8 cellular contexts compared by ENCODE assay signal in genomic region chr12:57459055-57459749, GRCh38. TPM values are rescaled to one million over a fixed set of nuclear protein-coding genes. Genes with fewer than 3 reads are reported as not detected.
DNase-seq lines count a peak whose midpoint lies in the region; ATAC-seq, FAIRE-seq and TF ChIP-seq lines count a peak whose summit lies in the region.

No MANE protein-coding gene starts in this region.

- peak overlapping the region; percentile 48 for H3K4me3 ChIP-seq in Caco-2 (ENCODE audit: low read depth, low read length)
- peak overlapping the region; percentile 37 to 63 (median 55) for H3K4me3 ChIP-seq in endothelial cell of umbilical vein (replicated peaks in 1 of 3; ENCODE audit: insufficient read depth in 1 of 3, low read depth in 1 of 3, low read length in 3 of 3)

- peak; percentile 20 for FAIRE-seq in HTR-8/SVneo (lab: Jason Lieb, UNC)
- FAIRE-seq in endothelial cell of umbilical vein (lab: Jason Lieb, UNC), result peak; percentile 97

- intact Hi-C loops in Caco-2 (cut with micrococcal nuclease; ENCODE audit: unreplicated experiment) (loop anchor here (5.0 kb wide), 1 partner anchor 278 kb away; the partner anchor contains the start of gene AGAP2), endothelial cell of umbilical vein (cut with micrococcal nuclease) (loop anchor here (1.0 to 2.0 kb wide), 2 partner anchors 29 to 162 kb away; partner anchors contain the start of gene MARS1)

- H3K27ac Mint-ChIP-seq in Caco-2 (ENCODE audit: unreplicated experiment) (peak overlapping the region; percentile 79), mesothelial cell of epicardium (peak overlapping the region; percentile 93)

- peaks cover 26% of the 10 kb centered on the region for H3K4me1 ChIP-seq in Caco-2
- H3K4me1 ChIP-seq in endothelial cell of umbilical vein (ENCODE audit: control insufficient read depth, extremely low read depth, insufficient read depth, low read length), result peaks cover 14% of the 10 kb centered on the region

- no peaks in the 10 kb centered on the region for H3K9me3 Mint-ChIP-seq in Caco-2 (ENCODE audit: unreplicated experiment)
- H3K9me3 Mint-ChIP-seq in mesothelial cell of epicardium, result no peaks in the 10 kb centered on the region

- dilution Hi-C loops in endothelial cell of umbilical vein (cut with MboI; ENCODE audit: extremely low pct_ligation_motif_present, low sequenced_read_pairs), result no loop called here

- ATAC-seq in GM21367 (IDR thresholded peaks at IDR 0.05; ENCODE audit: unreplicated experiment), result peak; percentile 56

- CTCF ChIA-PET in Caco-2 (lab: Charles Lee) (interaction anchor here (0.7 to 1.9 kb wide), 13 partner anchors 11 to 278 kb away, joined by 3 to 14 read pairs (median 3); partner anchors contain the start of genes ARHGAP9 and DDIT3), endothelial cell of umbilical vein (lab: Charles Lee) (interaction anchor here (0.6 to 2.0 kb wide), 46 partner anchors 9 to 1485 kb away, joined by 3 to 27 read pairs (median 4); partner anchors contain the start of genes ARHGAP9, B4GALNT1, DDIT3 and RAB5B)

- POLR2A ChIA-PET in Caco-2 (lab: Charles Lee) (interaction anchor here (0.5 to 1.2 kb wide), 3 partner anchors 140 to 733 kb away, joined by 3 to 4 read pairs (median 4); partner anchors contain the start of gene SHMT2), endothelial cell of umbilical vein (lab: Charles Lee) (interaction anchor here (1.1 kb wide), 1 partner anchor 62 kb away, joined by 3 read pairs; the partner anchor contains the start of gene DDIT3)

- peaks cover 7% of the 10 kb centered on the region for H3K36me3 Mint-ChIP-seq in Caco-2 (ENCODE audit: insufficient read depth, unreplicated experiment)
- no peaks in the 10 kb centered on the region for H3K36me3 Mint-ChIP-seq in mesothelial cell of epicardium

- DNase-seq in Caco-2 (peak; percentile 94), HTR-8/SVneo (ENCODE audit: insufficient read length, low spot score) (peak; percentile 88), NOMO-1 treated with DMSO at 0.1 percent for 48 hours (lab: John Stamatoyannopoulos, UW; ENCODE audit: unreplicated experiment) (peak; percentile 96), endothelial cell of umbilical vein (ENCODE audit: low read depth, low spot score) (peak; percentile 93), mesothelial cell of epicardium (ENCODE audit: low spot score in 2 of 2, unreplicated experiment in 2 of 2) (peak; percentile 82 to 96)
- DNase-seq in activated CD8-positive, alpha-beta memory T cell treated with anti-CD3 and anti-CD28 coated beads, Interleukin-2, amount 50 U/mL, for 1 hour (ENCODE audit: extremely low read depth), result peak; percentile 85
- DNase-seq in stimulated activated CD8-positive, alpha-beta memory T cell treated with anti-CD3 and anti-CD28 coated beads, Interleukin-15, amount 100 ng/mL, for 4 hours (ENCODE audit: low read depth in 2 of 2), result peak; percentile 77 to 90

- no peaks in the 10 kb centered on the region for H3K9me3 ChIP-seq in Caco-2
- no peaks in the 10 kb centered on the region for H3K9me3 ChIP-seq in endothelial cell of umbilical vein (replicated peaks; ENCODE audit: control insufficient read depth, insufficient read depth, low read length)

- no peaks in the 10 kb centered on the region for H3K27me3 ChIP-seq in Caco-2 (replicated peaks; ENCODE audit: control insufficient read depth, insufficient read depth, low read length)
- peaks cover 5 to 10% of the 10 kb centered on the region in 2 experiments for H3K27me3 ChIP-seq in endothelial cell of umbilical vein (ENCODE audit: control insufficient read depth in 2 of 2, insufficient read depth in 2 of 2, low read length in 2 of 2)

- BruUV-seq in Caco-2 (replicated peaks; lab: Mats Ljungman, UMichigan) (no TSS peak), endothelial cell of umbilical vein (replicated peaks; lab: Mats Ljungman, UMichigan) (no TSS peak)

- no peaks in the 10 kb centered on the region for H3K36me3 ChIP-seq in Caco-2 (ENCODE audit: control insufficient read depth, insufficient read depth, low read length)
- H3K36me3 ChIP-seq in endothelial cell of umbilical vein (ENCODE audit: control insufficient read depth in 2 of 2, extremely low read depth in 1 of 2, insufficient read depth in 2 of 2, low read length in 2 of 2), result no peaks in the 10 kb centered on the region

- no peaks in the 10 kb centered on the region for H3K79me2 ChIP-seq in endothelial cell of umbilical vein (ENCODE audit: control insufficient read depth, insufficient read depth, low read length)

- H3K4me3 Mint-ChIP-seq in Caco-2 (ENCODE audit: unreplicated experiment), result peak overlapping the region; percentile 81
- H3K4me3 Mint-ChIP-seq in mesothelial cell of epicardium, result peak overlapping the region; percentile 91

- no peaks in the 10 kb centered on the region for H4K20me1 ChIP-seq in endothelial cell of umbilical vein (replicated peaks; ENCODE audit: control insufficient read depth, extremely low read depth, insufficient read depth, low read length)

- peak overlapping the region; percentile 92 for H2AFZ ChIP-seq in endothelial cell of umbilical vein (ENCODE audit: low read depth, low read length)

- H3K4me2 ChIP-seq in endothelial cell of umbilical vein (ENCODE audit: insufficient read depth, low read length), result peak overlapping the region; percentile 79

- peak overlapping the region; percentile 36 for H3K9ac ChIP-seq in endothelial cell of umbilical vein (replicated peaks; ENCODE audit: extremely low read depth, insufficient read depth, low read length)

- peaks cover 3% of the 10 kb centered on the region for H3K27me3 Mint-ChIP-seq in Caco-2 (ENCODE audit: insufficient read depth, unreplicated experiment)
- peaks cover 47% of the 10 kb centered on the region for H3K27me3 Mint-ChIP-seq in mesothelial cell of epicardium (ENCODE audit: low read depth)

- peak; percentile 73 to 91 for TF ChIP-seq CTCF in Caco-2 (IDR thresholded peaks at IDR 0.05; ENCODE audit: insufficient read depth in 1 of 2, low read depth in 1 of 2, low read length in 1 of 2, severe bottlenecking in 1 of 2, unreplicated experiment in 1 of 2)
- peak; percentile 96 to 97 for TF ChIP-seq CTCF in endothelial cell of umbilical vein (IDR thresholded peaks at IDR 0.05; ENCODE audit: extremely low read depth in 1 of 2, insufficient read depth in 1 of 2, low read depth in 1 of 2, low read length in 2 of 2)
- peak; percentile 92 for TF ChIP-seq CTCF in mesothelial cell of epicardium (IDR thresholded peaks at IDR 0.05; ENCODE audit: unreplicated experiment)

- H3K9me1 ChIP-seq in endothelial cell of umbilical vein (replicated peaks; ENCODE audit: control insufficient read depth, extremely low read depth, insufficient read depth, low read length), result no peaks in the 10 kb centered on the region

- TF ChIP-seq POLR2A in endothelial cell of umbilical vein (IDR thresholded peaks at IDR 0.05; ENCODE audit: low read depth, low read length), result peak; percentile 63

- H3K27ac ChIP-seq in endothelial cell of umbilical vein (ENCODE audit: insufficient read depth, low read depth, low read length), result peak overlapping the region; percentile 25

- H3K4me1 Mint-ChIP-seq in Caco-2 (ENCODE audit: low read depth, unreplicated experiment) (peaks cover 31% of the 10 kb centered on the region), mesothelial cell of epicardium (peaks cover 29% of the 10 kb centered on the region)

RNA-seq across cellular contexts. Expression of gene GLI1, which starts 0.4 kb away (rescaled TPM):
- total RNA-seq in Caco-2 (2022) (0.48 and 0.53 TPM in 2 replicates), endothelial cell of umbilical vein (0.29 and 1.1 TPM in 2 replicates), mesothelial cell of epicardium (6.0 to 10.1 TPM (median 8.4 TPM) in 3 replicates)
- 0.10 and 0.14 TPM in 2 replicates for polyA plus RNA-seq in endothelial cell of umbilical vein
- polyA plus RNA-seq in endothelial cell of umbilical vein (2011; cell fraction: cytosol; rRNA removed), result 0.09 and 0.14 TPM in 2 replicates
- 0.55 and 0.73 TPM in 2 replicates for polyA plus RNA-seq in endothelial cell of umbilical vein (2011; cell fraction: nucleus; rRNA removed)
- polyA plus RNA-seq in endothelial cell of umbilical vein (2012), result 0.25 TPM in 1 of 2 replicates, not detected in the other
- not detected in 2 replicates for polyA minus RNA-seq in endothelial cell of umbilical vein
- 0.41 TPM for polyA minus RNA-seq in endothelial cell of umbilical vein (2011; cell fraction: cytosol; rRNA and poly(A)+ RNA removed)
- polyA minus RNA-seq in endothelial cell of umbilical vein (2011; cell fraction: nucleus; rRNA and poly(A)+ RNA removed), result not detected in 2 replicates

RNA-seq across cellular contexts. Expression of gene INHBE, which starts 4.1 kb away (rescaled TPM):
- 9.1 and 13.9 TPM in 2 replicates for total RNA-seq in Caco-2 (2022)
- not detected in 2 replicates for total RNA-seq in endothelial cell of umbilical vein
- not detected in 2 replicates for polyA plus RNA-seq in endothelial cell of umbilical vein
- not detected in 2 replicates for polyA plus RNA-seq in endothelial cell of umbilical vein (2011; cell fraction: cytosol; rRNA removed)
- polyA plus RNA-seq in endothelial cell of umbilical vein (2011; cell fraction: nucleus; rRNA removed), result not detected in 2 replicates
- not detected in 2 replicates for polyA plus RNA-seq in endothelial cell of umbilical vein (2012)
- 0.15 and 0.63 TPM in 2 replicates for polyA minus RNA-seq in endothelial cell of umbilical vein
- polyA minus RNA-seq in endothelial cell of umbilical vein (2011; cell fraction: cytosol; rRNA and poly(A)+ RNA removed), result 2.9 TPM
- polyA minus RNA-seq in endothelial cell of umbilical vein (2011; cell fraction: nucleus; rRNA and poly(A)+ RNA removed), result not detected in 2 replicates
- 0.09 TPM in 1 of 3 replicates, not detected in the others for total RNA-seq in mesothelial cell of epicardium

RNA-seq across cellular contexts. Expression of gene ARHGAP9, which starts 20.5 kb away (rescaled TPM):
- 0.75 and 1.8 TPM in 2 replicates for total RNA-seq in Caco-2 (2022)
- 0.38 TPM in 1 of 2 replicates, not detected in the other for total RNA-seq in endothelial cell of umbilical vein
- 0.25 and 0.35 TPM in 2 replicates for polyA plus RNA-seq in endothelial cell of umbilical vein
- 0.18 and 0.20 TPM in 2 replicates for polyA plus RNA-seq in endothelial cell of umbilical vein (2011; cell fraction: cytosol; rRNA removed)
- 0.41 and 0.66 TPM in 2 replicates for polyA plus RNA-seq in endothelial cell of umbilical vein (2011; cell fraction: nucleus; rRNA removed)
- polyA plus RNA-seq in endothelial cell of umbilical vein (2012), result 0.30 TPM in 1 of 2 replicates, not detected in the other
- polyA minus RNA-seq in endothelial cell of umbilical vein, result 1.0 and 1.8 TPM in 2 replicates
- not detected for polyA minus RNA-seq in endothelial cell of umbilical vein (2011; cell fraction: cytosol; rRNA and poly(A)+ RNA removed)
- not detected in 2 replicates for polyA minus RNA-seq in endothelial cell of umbilical vein (2011; cell fraction: nucleus; rRNA and poly(A)+ RNA removed)
- total RNA-seq in mesothelial cell of epicardium, result 0.90 to 1.1 TPM in 2 of 3 replicates, not detected in the other

RNA-seq across cellular contexts. Expression of gene INHBC, which starts 24.6 kb away (rescaled TPM):
- total RNA-seq in Caco-2 (2022), result not detected in 2 replicates
- not detected in 2 replicates for total RNA-seq in endothelial cell of umbilical vein
- polyA plus RNA-seq in endothelial cell of umbilical vein, result 0.08 TPM in 1 of 2 replicates, not detected in the other
- polyA plus RNA-seq in endothelial cell of umbilical vein (2011; cell fraction: cytosol; rRNA removed), result not detected in 2 replicates
- not detected in 2 replicates for polyA plus RNA-seq in endothelial cell of umbilical vein (2011; cell fraction: nucleus; rRNA removed)
- polyA plus RNA-seq in endothelial cell of umbilical vein (2012), result not detected in 2 replicates
- polyA minus RNA-seq in endothelial cell of umbilical vein, result not detected in 2 replicates
- not detected for polyA minus RNA-seq in endothelial cell of umbilical vein (2011; cell fraction: cytosol; rRNA and poly(A)+ RNA removed)
- polyA minus RNA-seq in endothelial cell of umbilical vein (2011; cell fraction: nucleus; rRNA and poly(A)+ RNA removed), result 0.29 TPM in 1 of 2 replicates, not detected in the other
- total RNA-seq in mesothelial cell of epicardium, result 0.24 to 0.32 TPM (median 0.31 TPM) in 3 replicates

RNA-seq across cellular contexts. Expression of gene R3HDM2, which starts 28.4 kb away (rescaled TPM):
- total RNA-seq in Caco-2 (2022) (33.7 and 36.2 TPM in 2 replicates), endothelial cell of umbilical vein (31.3 and 36.6 TPM in 2 replicates), mesothelial cell of epicardium (95.5 to 111 TPM (median 109 TPM) in 3 replicates)
- 26.1 and 28.0 TPM in 2 replicates for polyA plus RNA-seq in endothelial cell of umbilical vein
- 16.4 and 16.5 TPM in 2 replicates for polyA plus RNA-seq in endothelial cell of umbilical vein (2011; cell fraction: cytosol; rRNA removed)
- 29.0 and 36.6 TPM in 2 replicates for polyA plus RNA-seq in endothelial cell of umbilical vein (2011; cell fraction: nucleus; rRNA removed)
- polyA plus RNA-seq in endothelial cell of umbilical vein (2012), result 17.8 and 22.1 TPM in 2 replicates
- 17.5 and 26.7 TPM in 2 replicates for polyA minus RNA-seq in endothelial cell of umbilical vein
- polyA minus RNA-seq in endothelial cell of umbilical vein (2011; cell fraction: cytosol; rRNA and poly(A)+ RNA removed), result 3.9 TPM
- 11.1 and 13.8 TPM in 2 replicates for polyA minus RNA-seq in endothelial cell of umbilical vein (2011; cell fraction: nucleus; rRNA and poly(A)+ RNA removed)

Comparison
In these comparisons a context has a peak if more than half of its experiments do, and no peak if none do; other contexts are left out.
1. Peak in every context shown above with its lines: DNase-seq, ATAC-seq, H3K4me3 ChIP-seq and H3K27ac ChIP-seq.